8 cellular contexts compared by ENCODE assay signal in the genomic region with DNA sequence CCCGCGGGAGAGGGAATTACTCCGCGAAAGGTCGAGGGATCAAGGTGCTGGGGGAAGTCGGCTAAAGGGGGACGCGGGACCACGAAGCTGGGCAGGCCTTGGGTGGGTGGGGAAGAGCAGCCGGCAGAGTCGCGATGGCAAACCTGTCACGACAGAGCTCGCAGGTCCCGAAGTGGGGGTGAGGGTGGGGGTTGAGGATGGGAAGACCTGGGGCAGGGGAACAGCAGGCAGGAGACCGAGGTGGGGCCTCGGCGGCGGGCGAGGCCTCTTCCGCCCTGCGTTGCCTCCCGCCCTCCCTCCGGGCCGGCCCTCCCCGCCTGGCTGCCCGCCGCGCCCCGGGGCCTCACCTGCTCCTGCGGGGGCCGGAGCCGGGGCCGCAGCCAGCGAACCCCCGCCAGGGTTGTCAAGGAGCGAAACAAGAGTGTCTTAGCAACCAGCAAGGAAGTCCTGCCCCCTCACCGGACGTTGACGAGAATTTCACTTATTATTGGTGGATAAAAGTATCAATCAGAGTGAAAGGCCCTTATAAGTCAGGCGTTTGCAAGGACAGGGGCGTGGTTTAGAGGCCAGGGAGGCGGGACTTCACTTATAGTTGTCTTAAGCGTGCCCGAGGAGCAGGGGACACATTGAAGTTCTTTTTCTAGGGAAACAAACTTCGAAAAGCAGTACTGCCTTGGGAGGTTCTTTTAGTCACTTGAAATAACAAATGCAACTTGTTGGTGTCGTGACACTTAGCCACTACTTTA. TPM values are rescaled to one million over a fixed set of nuclear protein-coding genes. Genes with fewer than 3 reads are reported as not detected.
DNase-seq lines count a peak whose midpoint lies in the region; ATAC-seq and TF ChIP-seq lines count a peak whose summit lies in the region.

A gene with protein sequence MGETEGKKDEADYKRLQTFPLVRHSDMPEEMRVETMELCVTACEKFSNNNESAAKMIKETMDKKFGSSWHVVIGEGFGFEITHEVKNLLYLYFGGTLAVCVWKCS (minus strand): TSS at position 423 of the 746 bp plus-strand sequence. CDS start 11,412 bp downstream, outside the sequence.

- peak within 1 kb of the TSS; percentile 59 for H3K27ac Mint-ChIP-seq in activated T-helper 2 cell treated with anti-CD3 and anti-CD28 coated beads, Interferon-gamma antibody, Interleukin-2, Interleukin-4, amounts not matched to agents 10 μg/mL and 5 μg/mL and 100 μg/mL, durations not matched to agents 14 hours and 24 hours and 36 hours
- peak within 1 kb of the TSS; percentile 93 to 96 (median 96) for H3K27ac Mint-ChIP-seq in naive B cell
- peak within 1 kb of the TSS; percentile 93 for H3K27ac Mint-ChIP-seq in stimulated activated effector memory CD8-positive, alpha-beta T cell treated with anti-CD3 and anti-CD28 coated beads, Interleukin-12 subunit alpha, Interleukin-12 subunit beta, amount 100 ng/mL, for 72 hours

- H3K4me3 ChIP-seq in LNCaP clone FGC (ENCODE audit: low read depth, low read length) (peak within 1 kb of the TSS; percentile 81), fibroblast of lung (replicated peaks in 1 of 4; ENCODE audit: control extremely low read depth in 1 of 4, insufficient read depth in 1 of 4, low read depth in 3 of 4, low read length in 4 of 4) (peak within 1 kb of the TSS; percentile 78 to 94 (median 84))

- H3K4me3 Mint-ChIP-seq in activated T-helper 2 cell treated with anti-CD3 and anti-CD28 coated beads, Interferon-gamma antibody, Interleukin-2, Interleukin-4, amounts not matched to agents 10 μg/mL and 5 μg/mL and 100 μg/mL, durations not matched to agents 14 hours and 24 hours and 36 hours (ENCODE audit: low read depth): peak within 1 kb of the TSS; percentile 86
- peak within 1 kb of the TSS; percentile 84 to 97 (median 95) for H3K4me3 Mint-ChIP-seq in naive B cell
- peak within 1 kb of the TSS; percentile 81 for H3K4me3 Mint-ChIP-seq in stimulated activated effector memory CD8-positive, alpha-beta T cell treated with anti-CD3 and anti-CD28 coated beads, Interleukin-12 subunit alpha, Interleukin-12 subunit beta, amount 100 ng/mL, for 72 hours

- no peaks in the 10 kb centered on the region for H3K9me3 Mint-ChIP-seq in activated T-helper 2 cell treated with anti-CD3 and anti-CD28 coated beads, Interferon-gamma antibody, Interleukin-2, Interleukin-4, amounts not matched to agents 10 μg/mL and 5 μg/mL and 100 μg/mL, durations not matched to agents 14 hours and 24 hours and 36 hours
- peaks cover 0 to 5% (median 0%) of the 10 kb centered on the region in 7 donors for H3K9me3 Mint-ChIP-seq in naive B cell
- no peaks in the 10 kb centered on the region for H3K9me3 Mint-ChIP-seq in stimulated activated effector memory CD8-positive, alpha-beta T cell treated with anti-CD3 and anti-CD28 coated beads, Interleukin-12 subunit alpha, Interleukin-12 subunit beta, amount 100 ng/mL, for 72 hours

- H3K36me3 Mint-ChIP-seq in activated T-helper 2 cell treated with anti-CD3 and anti-CD28 coated beads, Interferon-gamma antibody, Interleukin-2, Interleukin-4, amounts not matched to agents 10 μg/mL and 5 μg/mL and 100 μg/mL, durations not matched to agents 14 hours and 24 hours and 36 hours (ENCODE audit: low read depth): no peaks in the 10 kb centered on the region
- peaks cover 0 to 9% of the 10 kb centered on the region in 2 donors for H3K36me3 Mint-ChIP-seq in naive B cell
- no peaks in the 10 kb centered on the region for H3K36me3 Mint-ChIP-seq in stimulated activated effector memory CD8-positive, alpha-beta T cell treated with anti-CD3 and anti-CD28 coated beads, Interleukin-12 subunit alpha, Interleukin-12 subunit beta, amount 100 ng/mL, for 72 hours

- peaks cover 13% of the 10 kb centered on the region for H3K4me1 Mint-ChIP-seq in activated T-helper 2 cell treated with anti-CD3 and anti-CD28 coated beads, Interferon-gamma antibody, Interleukin-2, Interleukin-4, amounts not matched to agents 10 μg/mL and 5 μg/mL and 100 μg/mL, durations not matched to agents 14 hours and 24 hours and 36 hours (ENCODE audit: low read depth)
- peaks cover 7 to 22% (median 8%) of the 10 kb centered on the region in 3 donors for H3K4me1 Mint-ChIP-seq in naive B cell
- peaks cover 24% of the 10 kb centered on the region for H3K4me1 Mint-ChIP-seq in stimulated activated effector memory CD8-positive, alpha-beta T cell treated with anti-CD3 and anti-CD28 coated beads, Interleukin-12 subunit alpha, Interleukin-12 subunit beta, amount 100 ng/mL, for 72 hours

- H2AFZ ChIP-seq in fibroblast of lung (ENCODE audit: low read length): peak within 1 kb of the TSS; percentile 65

- DNase-seq in Daoy (ENCODE audit: low read depth) (peak; percentile 92), H4 (ENCODE audit: low spot score) (peak; percentile 98), LNCaP clone FGC (ENCODE audit: low read depth) (peak; percentile 94), RPMI8226 (peak; percentile 97), fibroblast of lung (ENCODE audit: low read depth in 2 of 2) (peak; percentile 98 to 99), naive B cell (peak; percentile 96)
- peak; percentile 89 for DNase-seq in activated T-helper 2 cell treated with anti-CD3 and anti-CD28 coated beads, Interferon-gamma antibody, Interleukin-2, Interleukin-4, amounts not matched to agents 10 μg/mL and 5 μg/mL and 100 μg/mL, durations not matched to agents 14 hours and 24 hours and 36 hours (ENCODE audit: low spot score)
- peak; percentile 78 to 93 for DNase-seq in stimulated activated effector memory CD8-positive, alpha-beta T cell treated with anti-CD3 and anti-CD28 coated beads, Interleukin-12 subunit alpha, Interleukin-12 subunit beta, amount 100 ng/mL, for 72 hours (ENCODE audit: low spot score in 2 of 2)

- H3K4me2 ChIP-seq in fibroblast of lung (ENCODE audit: extremely low read depth, insufficient read depth, low read length): peak within 1 kb of the TSS; percentile 96

- H3K27me3 ChIP-seq in fibroblast of lung (ENCODE audit: control insufficient read depth, insufficient read depth, low read length): peaks cover 5% of the 10 kb centered on the region

- no peaks in the 10 kb centered on the region for H4K20me1 ChIP-seq in fibroblast of lung (ENCODE audit: control insufficient read depth, extremely low read depth, insufficient read depth, low read length)

- peak within 1 kb of the TSS; percentile 86 for H3K9ac ChIP-seq in fibroblast of lung (ENCODE audit: insufficient read depth, low read length)

- H3K4me1 ChIP-seq in fibroblast of lung (ENCODE audit: control insufficient read depth, extremely low read depth, insufficient read depth, low read length): peaks cover 9% of the 10 kb centered on the region

- intact Hi-C loops in activated T-helper 2 cell treated with anti-CD3 and anti-CD28 coated beads, Interferon-gamma antibody, Interleukin-2, Interleukin-4, amounts not matched to agents 10 μg/mL and 5 μg/mL and 100 μg/mL, durations not matched to agents 14 hours and 24 hours and 36 hours (cut with micrococcal nuclease): loop anchor here (5.0 kb wide), 1 partner anchor 37 kb away; a partner anchor contains a TSS

- no peak for TF ChIP-seq CTCF in LNCaP clone FGC (IDR thresholded peaks at IDR 0.05; ENCODE audit: control insufficient read depth, extremely low read depth, insufficient read depth)
- TF ChIP-seq CTCF in fibroblast of lung (conservative IDR thresholded peaks at IDR 0.05 in 1 of 2, IDR thresholded peaks at IDR 0.05 in 1 of 2; ENCODE audit: low read depth in 1 of 2, low read length in 2 of 2): no peak

- ATAC-seq in naive B cell (ENCODE audit: low read depth in 2 of 2): peak; percentile 96
- ATAC-seq in stimulated activated effector memory CD8-positive, alpha-beta T cell treated with anti-CD3 and anti-CD28 coated beads, Interleukin-12 subunit alpha, Interleukin-12 subunit beta, amount 100 ng/mL, for 72 hours: peak; percentile 94

- peaks cover 4% of the 10 kb centered on the region for H3K79me2 ChIP-seq in fibroblast of lung (ENCODE audit: control insufficient read depth, insufficient read depth, low read length)

- peaks cover 11% of the 10 kb centered on the region for H3K27me3 Mint-ChIP-seq in activated T-helper 2 cell treated with anti-CD3 and anti-CD28 coated beads, Interferon-gamma antibody, Interleukin-2, Interleukin-4, amounts not matched to agents 10 μg/mL and 5 μg/mL and 100 μg/mL, durations not matched to agents 14 hours and 24 hours and 36 hours (ENCODE audit: low read depth)
- H3K27me3 Mint-ChIP-seq in naive B cell: peaks cover 16 to 33% (median 32%) of the 10 kb centered on the region in 3 donors

- peaks cover 2% of the 10 kb centered on the region for H3K36me3 ChIP-seq in fibroblast of lung (ENCODE audit: control insufficient read depth, insufficient read depth, low read length)

- no peaks in the 10 kb centered on the region for H3K9me3 ChIP-seq in fibroblast of lung (ENCODE audit: control insufficient read depth, insufficient read depth, low read depth, low read length)

- peak within 1 kb of the TSS; percentile 87 for H3K27ac ChIP-seq in fibroblast of lung (ENCODE audit: insufficient read depth, low read length)

RNA-seq across cellular contexts. Expression of the gene that starts here (rescaled TPM):
- total RNA-seq in Daoy (2014; rRNA removed; shearing (Covaris generic)): 10.7 and 11.6 TPM in 2 replicates
- total RNA-seq in H4 (2014; rRNA removed; shearing (Covaris generic)): 6.4 and 6.6 TPM in 2 replicates
- 4.7 and 6.1 TPM in 2 replicates for total RNA-seq in activated T-helper 2 cell treated with anti-CD3 and anti-CD28 coated beads, Interferon-gamma antibody, Interleukin-2, Interleukin-4, amounts not matched to agents 10 μg/mL and 5 μg/mL and 100 μg/mL, durations not matched to agents 14 hours and 24 hours and 36 hours
- total RNA-seq in fibroblast of lung: 23.4 and 25.1 TPM in 2 replicates
- polyA plus RNA-seq in fibroblast of lung (9.0 and 13.3 TPM in 2 replicates), naive B cell (ENCODE audit: low read depth in 6 of 6) (10 to 100 TPM; 10.6 to 15.7 (median 12.7) TPM)
- polyA plus RNA-seq in fibroblast of lung (2012): 9.3 and 9.9 TPM in 2 replicates
- 17.9 and 18.1 TPM in 2 replicates for polyA minus RNA-seq in fibroblast of lung (ENCODE audit: low replicate concordance)

Comparison
In these comparisons a context has a peak if more than half of its experiments do, and no peak if none do; other contexts are left out.
1. Peak in every context shown above with its lines: DNase-seq, ATAC-seq, H3K4me3 ChIP-seq and H3K27ac ChIP-seq.